12 cellular contexts compared by ENCODE assay signal in genomic region chr17:42814633-42815399, GRCh38. TPM values are rescaled to one million over a fixed set of nuclear protein-coding genes. Genes with fewer than 3 reads are reported as not detected.
A peak's percentile ranks its signal among the peaks of the same experiment; 100 is the strongest.
DNase-seq lines count a peak whose midpoint lies in the region; FAIRE-seq and TF ChIP-seq lines count a peak whose summit lies in the region.
"Had no signal": no experiment of that assay in that cellular context is flagged by ENCODE, and none has a peak within 500 bp of the region (broad histone marks: within the 10 kb centered on the region; RNA-seq: fewer than 3 reads in every experiment).

No MANE protein-coding gene starts in this region.

- in situ Hi-C loops in mammary epithelial cell (cut with MboI; ENCODE audit: low sequenced_read_pairs in 2 of 2): loop anchor here in 1 of 2 donors (25.0 kb wide), 1 partner anchor 228 kb away; the partner anchor contains the start of gene PSMC3IP

- H3K4me1 ChIP-seq in mammary epithelial cell (ENCODE audit: insufficient read depth, low read length) (no peaks in the 10 kb centered on the region), muscle layer of duodenum (ENCODE audit: control insufficient read depth in 1 of 2, insufficient read depth in 2 of 2, low read length in 2 of 2) (peaks cover 16 to 33% of the 10 kb centered on the region in 2 donors)

- peaks cover 72% of the 10 kb centered on the region for H3K36me3 ChIP-seq in MG63
- H3K36me3 ChIP-seq in mammary epithelial cell (ENCODE audit: insufficient read depth, low read length): peaks cover 39% of the 10 kb centered on the region
- peaks cover 62 to 69% of the 10 kb centered on the region in 2 donors for H3K36me3 ChIP-seq in muscle layer of duodenum (ENCODE audit: control insufficient read depth in 1 of 2, insufficient read depth in 2 of 2, low read length in 2 of 2)

- H3K27ac ChIP-seq in mammary epithelial cell (ENCODE audit: insufficient read depth, low read depth, low read length) (no peak overlapping the region), muscle layer of duodenum (ENCODE audit: low read length) (peak overlapping the region; percentile 73)

- CTCF ChIA-PET in mammary epithelial cell (lab: Charles Lee; ENCODE audit: low non-redundant PET): no interaction called here

- no peak overlapping the region for H3K4me2 ChIP-seq in mammary epithelial cell (ENCODE audit: insufficient read depth, low read depth, low read length)
- H3K4me2 ChIP-seq: GM23338 had no signal

- TF ChIP-seq CTCF in mammary epithelial cell (conservative IDR thresholded peaks at IDR 0.05 in 1 of 2, IDR thresholded peaks at IDR 0.05 in 1 of 2; ENCODE audit: extremely low read depth in 1 of 2, insufficient read depth in 1 of 2, low read depth in 1 of 2, low read length in 2 of 2): no peak

- H3K27me3 ChIP-seq in MG63 (no peaks in the 10 kb centered on the region), mammary epithelial cell (ENCODE audit: insufficient read depth, low read length) (no peaks in the 10 kb centered on the region), muscle layer of duodenum (ENCODE audit: low read depth, low read length) (no peaks in the 10 kb centered on the region)

- H3K9ac ChIP-seq in mammary epithelial cell (ENCODE audit: insufficient read depth, low read length): no peak overlapping the region

- no peak overlapping the region for H3K4me3 ChIP-seq in MG63
- no peak overlapping the region for H3K4me3 ChIP-seq in mammary epithelial cell (replicated peaks in 1 of 3; ENCODE audit: insufficient read depth in 1 of 3, low read depth in 2 of 3, low read length in 3 of 3)
- no peak overlapping the region for H3K4me3 ChIP-seq in muscle layer of duodenum (ENCODE audit: low read depth in 1 of 2, low read length in 2 of 2)
- H3K4me3 ChIP-seq: GM23338, skin epidermis had no signal

- H3K79me2 ChIP-seq in mammary epithelial cell (ENCODE audit: insufficient read depth, low read length): peaks cover 14% of the 10 kb centered on the region

- BruUV-seq in mammary epithelial cell (replicated peaks; lab: Mats Ljungman, UMichigan): no TSS peak

- no peaks in the 10 kb centered on the region for H3K9me3 ChIP-seq in MG63
- H3K9me3 ChIP-seq in mammary epithelial cell (replicated peaks; ENCODE audit: insufficient read depth, low read length): no peaks in the 10 kb centered on the region
- no peaks in the 10 kb centered on the region for H3K9me3 ChIP-seq in muscle layer of duodenum (ENCODE audit: control insufficient read depth in 1 of 2, low read length in 2 of 2)

- intact Hi-C loops in mammary epithelial cell (cut with micrococcal nuclease) (no loop called here), head of caudate nucleus (cut with DNase I) (no loop called here)

- dilution Hi-C loops in mammary epithelial cell (cut with HindIII; ENCODE audit: low sequenced_read_pairs): loop anchor here (5.0 to 10.0 kb wide), 3 partner anchors 67 to 200 kb away; no protein-coding TSS in a partner anchor

- H4K20me1 ChIP-seq in mammary epithelial cell (ENCODE audit: insufficient read depth, low read length): no peaks in the 10 kb centered on the region

- no peak overlapping the region for H2AFZ ChIP-seq in mammary epithelial cell (ENCODE audit: low read depth, low read length)
- H2AFZ ChIP-seq: GM23338 had no signal

- DNase-seq in DMS79 (lab: John Stamatoyannopoulos, UW): peak; percentile 91
- peak; percentile 4 for DNase-seq in MG63
- peak; percentile 88 for DNase-seq in mammary epithelial cell
- no peak for DNase-seq in frontal cortex (ENCODE audit: low spot score in 2 of 2)
- DNase-seq in head of caudate nucleus: no peak
- no peak for DNase-seq in NCI-H82 treated with DMSO at 0.1 percent for 48 hours (lab: John Stamatoyannopoulos, UW; ENCODE audit: unreplicated experiment)
- DNase-seq in hippocampal formation (lab: John Stamatoyannopoulos, UW): no peak
- DNase-seq: activated CD4-positive, alpha-beta memory T cell treated with anti-CD3 and anti-CD28 coated beads for 36 hours; NCI-H1105 treated with DMSO at 0.1 percent for 48 hours had no signal

- no peak for FAIRE-seq in frontal cortex (lab: Jason Lieb, UNC)

- WGBS in mammary epithelial cell (ENCODE audit: low coverage, missing lambda C conversion rate): 57% methylated on average over 8 of the region's 8 CpGs

RNA-seq across cellular contexts. Expression of gene BECN1, which starts 9.3 kb away (rescaled TPM):
- 85.0 and 209 TPM in 2 replicates for total RNA-seq in MG63 (2014; rRNA removed; shearing (Covaris generic); ENCODE audit: low replicate concordance)
- total RNA-seq in mammary epithelial cell: 10 to 100 TPM; 90.7 to 99.5 TPM
- 61.7 TPM for polyA plus RNA-seq in mammary epithelial cell
- polyA minus RNA-seq in mammary epithelial cell: 36.7 TPM
- total RNA-seq in frontal cortex: 74.6 TPM

RNA-seq across cellular contexts. Expression of gene CNTD1, which starts 16.2 kb away (rescaled TPM):
- total RNA-seq in MG63 (2014; rRNA removed; shearing (Covaris generic); ENCODE audit: low replicate concordance): not detected in 2 replicates
- total RNA-seq in mammary epithelial cell (under 1 TPM in 1 of 2 donors, not detected in 1; under 0.01 TPM), frontal cortex (0.82 TPM)
- polyA plus RNA-seq in mammary epithelial cell: not detected
- polyA minus RNA-seq in mammary epithelial cell: not detected
- total RNA-seq: activated CD4-positive, alpha-beta memory T cell treated with anti-CD3 and anti-CD28 coated beads for 36 hours; GM23338 had no signal

RNA-seq across cellular contexts. Expression of gene COA3, which starts 16.3 kb away (rescaled TPM):
- total RNA-seq in MG63 (2014; rRNA removed; shearing (Covaris generic); ENCODE audit: low replicate concordance): 65.1 and 90.5 TPM in 2 replicates
- total RNA-seq in mammary epithelial cell: 10 to 100 TPM; 31.5 to 49.1 TPM
- polyA plus RNA-seq in mammary epithelial cell: 96.7 TPM
- polyA minus RNA-seq in mammary epithelial cell: 107 TPM
- 98.6 TPM for total RNA-seq in frontal cortex

RNA-seq across cellular contexts. Expression of gene PSME3, which starts 18.4 kb away (rescaled TPM):
- 72.7 and 82.0 TPM in 2 replicates for total RNA-seq in MG63 (2014; rRNA removed; shearing (Covaris generic); ENCODE audit: low replicate concordance)
- total RNA-seq in mammary epithelial cell (100 to 1,000 TPM in 1 of 2 donors, 10 to 100 TPM in 1; 93.5 to 186 TPM), frontal cortex (37.9 TPM)
- 168 TPM for polyA plus RNA-seq in mammary epithelial cell
- 236 TPM for polyA minus RNA-seq in mammary epithelial cell

RNA-seq across cellular contexts. Expression of gene AOC2, which starts 29.6 kb away (rescaled TPM):
- total RNA-seq in MG63 (2014; rRNA removed; shearing (Covaris generic); ENCODE audit: low replicate concordance): 0.36 TPM in 1 of 2 replicates, not detected in the other
- total RNA-seq in mammary epithelial cell: 1 to 10 TPM in 1 of 2 donors, under 1 TPM in 1; 0.67 to 2.8 TPM
- polyA plus RNA-seq in mammary epithelial cell: 0.57 TPM
- not detected for polyA minus RNA-seq in mammary epithelial cell
- 0.41 TPM for total RNA-seq in frontal cortex

Comparison
In these comparisons a context has a peak if more than half of its experiments do, and no peak if none do; other contexts are left out.
1. DNase-seq: peak in DMS79 (single experiment), MG63 (single experiment) and mammary epithelial cell (single experiment); none in frontal cortex (0 of 2), head of caudate nucleus (0 of 42), NCI-H82 treated with DMSO at 0.1 percent for 48 hours (single experiment) and hippocampal formation (0 of 2).